1 cellular context compared by ENCODE assay signal in genomic region chr9:35618854-35619799, GRCh38.
TF ChIP-seq lines count a peak whose summit lies in the region.

No MANE protein-coding gene starts in this region.

TF ChIP-seq in WTC11, 78 proteins besides CTCF, POLR2A, EP300 and RAD21 (continued from another document):
- no peak for TF ChIP-seq AFF4 (CRISPR knock-in tag; IDR thresholded peaks at IDR 0.05; ENCODE audit: borderline replicate concordance)
- no peak for TF ChIP-seq STAT6 (CRISPR knock-in tag; conservative IDR thresholded peaks at IDR 0.05; ENCODE audit: low read depth)
- no peak for TF ChIP-seq E2F4 (CRISPR knock-in tag; IDR thresholded peaks at IDR 0.05; ENCODE audit: borderline replicate concordance, low read depth)
- TF ChIP-seq ETV6 (CRISPR knock-in tag; IDR thresholded peaks at IDR 0.05): no peak
- no peak for TF ChIP-seq GRHL2 (CRISPR knock-in tag; IDR thresholded peaks at IDR 0.05; ENCODE audit: insufficient replicate concordance, severe bottlenecking)
- no peak for TF ChIP-seq ZNF416 (CRISPR knock-in tag; IDR thresholded peaks at IDR 0.05)
- no peak for TF ChIP-seq TEAD4 (CRISPR knock-in tag; IDR thresholded peaks at IDR 0.05)
